ENCODE assay signal across 20 cellular contexts in genomic region chr7:129262333-129262732, GRCh38. TPM values are rescaled to one million over a fixed set of nuclear protein-coding genes. Genes with fewer than 3 reads are reported as not detected.
DNase-seq lines count a peak whose midpoint lies in the region; ATAC-seq and TF ChIP-seq lines count a peak whose summit lies in the region.
"Had no signal": no experiment of that assay in that cellular context is flagged by ENCODE, and none has a peak within 500 bp of the region (broad histone marks: within the 10 kb centered on the region; RNA-seq: fewer than 3 reads in every experiment).

No MANE protein-coding gene starts in this region.

- H3K27ac ChIP-seq in vagina = no peak overlapping the region
- H3K27ac ChIP-seq: body of pancreas, neutrophil, tibial artery had no signal

- peak; percentile 64 for ATAC-seq in activated CD8-positive, alpha-beta memory T cell treated with anti-CD3 and anti-CD28 coated beads, Interleukin-2, amount 10 ng/mL, durations not matched to agents 7 days and 5 days
- ATAC-seq: body of pancreas, mucosa of descending colon, WTC11 had no signal

- H3K36me3 ChIP-seq in vagina = no peaks in the 10 kb centered on the region
- H3K36me3 ChIP-seq: neutrophil, tibial artery had no signal

- no peaks in the 10 kb centered on the region for H3K27me3 Mint-ChIP-seq in activated CD8-positive, alpha-beta memory T cell treated with anti-CD3 and anti-CD28 coated beads, Interleukin-2, amount 10 ng/mL, durations not matched to agents 7 days and 5 days

- intact Hi-C loops in vagina (cut with DNase I) (no loop called here), head of caudate nucleus (cut with DNase I) (no loop called here)

- no peaks in the 10 kb centered on the region for H3K9me3 ChIP-seq in vagina
- H3K9me3 ChIP-seq: body of pancreas, mucosa of descending colon, neutrophil, tibial artery had no signal

- CTCF ChIA-PET in activated CD8-positive, alpha-beta memory T cell treated with anti-CD3 and anti-CD28 coated beads, Interleukin-2, amount 10 ng/mL, durations not matched to agents 7 days and 5 days (lab: Charles Lee) = interaction anchor here (1.6 to 7.1 kb wide), 3 partner anchors 9 to 98 kb away, joined by 4 to 76 read pairs (median 23); partner anchors contain the start of gene AHCYL2
- CTCF ChIA-PET in GM10248 (lab: Yijun Ruan, JAX) = interaction anchor here (1.0 to 6.7 kb wide), 4 partner anchors 9 to 43 kb away, joined by 4 to 37 read pairs (median 20); no protein-coding TSS in a partner anchor

- no peaks in the 10 kb centered on the region for H3K27me3 ChIP-seq in vagina
- H3K27me3 ChIP-seq: body of pancreas, neutrophil, tibial artery had no signal

- DNase-seq in activated CD8-positive, alpha-beta memory T cell treated with anti-CD3 and anti-CD28 coated beads, Interleukin-2, amount 10 ng/mL, durations not matched to agents 7 days and 5 days = peak; percentile 73
- no peak for DNase-seq in activated CD8-positive, alpha-beta memory T cell treated with anti-CD3 and anti-CD28 coated beads for 24 hours
- DNase-seq in OCI-M1 (lab: John Stamatoyannopoulos, UW) (peak; percentile 30), choroid plexus epithelial cell (ENCODE audit: low read depth) (peak; percentile 38), renal cortical epithelial cell (ENCODE audit: low read depth) (peak; percentile 50), GM10248 (ENCODE audit: extremely low spot score) (no peak), vagina (ENCODE audit: extremely low spot score in 2 of 2) (no peak), head of caudate nucleus (no peak)
- DNase-seq: activated effector memory CD4-positive, alpha-beta T cell treated with Interleukin-2 at 50 U/mL for 16 hours; body of pancreas; C1 segment of cervical spinal cord; foreskin fibroblast; mucosa of descending colon; NCI-H1694 treated with DMSO at 0.1 percent for 48 hours; NCI-H510A; Right ventricle myocardium superior; stimulated activated CD4-positive, alpha-beta T cell treated with anti-CD3 and anti-CD28 coated beads, Interleukin-12 subunit alpha, Interleukin-12 subunit beta, amount 100 ng/mL, for 4 hours; tibial artery had no signal

- H3K4me3 ChIP-seq in choroid plexus epithelial cell (ENCODE audit: low read depth, low read length) = no peak overlapping the region
- H3K4me3 ChIP-seq in vagina = no peak overlapping the region
- H3K4me3 ChIP-seq: body of pancreas, mucosa of descending colon, tibial artery had no signal

- H3K27ac Mint-ChIP-seq in activated CD8-positive, alpha-beta memory T cell treated with anti-CD3 and anti-CD28 coated beads, Interleukin-2, amount 10 ng/mL, durations not matched to agents 7 days and 5 days = peak overlapping the region; percentile 83
- H3K27ac Mint-ChIP-seq: WTC11 had no signal

- no peaks in the 10 kb centered on the region for H3K4me1 ChIP-seq in vagina
- H3K4me1 ChIP-seq: body of pancreas, tibial artery had no signal

- H3K4me3 Mint-ChIP-seq in activated CD8-positive, alpha-beta memory T cell treated with anti-CD3 and anti-CD28 coated beads, Interleukin-2, amount 10 ng/mL, durations not matched to agents 7 days and 5 days = peak overlapping the region; percentile 15
- H3K4me3 Mint-ChIP-seq: WTC11 had no signal

- no peaks in the 10 kb centered on the region for H3K9me3 Mint-ChIP-seq in activated CD8-positive, alpha-beta memory T cell treated with anti-CD3 and anti-CD28 coated beads, Interleukin-2, amount 10 ng/mL, durations not matched to agents 7 days and 5 days (ENCODE audit: low read depth)
- H3K9me3 Mint-ChIP-seq: WTC11 had no signal

- TF ChIP-seq CTCF in choroid plexus epithelial cell (conservative IDR thresholded peaks at IDR 0.05; ENCODE audit: low read depth, low read length) (no peak), GM10248 (IDR thresholded peaks at IDR 0.05; ENCODE audit: control extremely low read depth, extremely low read depth, low read depth, missing control alignments) (no peak), vagina (IDR thresholded peaks at IDR 0.05) (no peak)

- H3K36me3 Mint-ChIP-seq in activated CD8-positive, alpha-beta memory T cell treated with anti-CD3 and anti-CD28 coated beads, Interleukin-2, amount 10 ng/mL, durations not matched to agents 7 days and 5 days = no peaks in the 10 kb centered on the region
- H3K36me3 Mint-ChIP-seq: WTC11 had no signal

- no peak for TF ChIP-seq POLR2A in vagina (IDR thresholded peaks at IDR 0.05)

- POLR2A ChIA-PET in GM10248 (lab: Yijun Ruan, JAX) = no interaction called here

- H3K4me1 Mint-ChIP-seq in activated CD8-positive, alpha-beta memory T cell treated with anti-CD3 and anti-CD28 coated beads, Interleukin-2, amount 10 ng/mL, durations not matched to agents 7 days and 5 days = peaks cover 20% of the 10 kb centered on the region

RNA-seq across cellular contexts. Expression of gene AHCYL2, which starts 37.5 kb away (rescaled TPM):
- 10 to 100 TPM; 12.7 to 12.8 TPM for total RNA-seq in activated CD8-positive, alpha-beta memory T cell treated with anti-CD3 and anti-CD28 coated beads, Interleukin-2, amount 10 ng/mL, durations not matched to agents 7 days and 5 days
- total RNA-seq in renal cortical epithelial cell = 11.3 and 34.3 TPM in 2 replicates
- total RNA-seq in vagina = 19.6 TPM

Comparison
In these comparisons a context has a peak if more than half of its experiments do, and no peak if none do; other contexts are left out.
1. DNase-seq: peak in activated CD8-positive, alpha-beta memory T cell treated with anti-CD3 and anti-CD28 coated beads, Interleukin-2, amount 10 ng/mL, durations not matched to agents 7 days and 5 days (single experiment), OCI-M1 (single experiment), choroid plexus epithelial cell (single experiment) and renal cortical epithelial cell (single experiment); none in activated CD8-positive, alpha-beta memory T cell treated with anti-CD3 and anti-CD28 coated beads for 24 hours (single experiment), GM10248 (single experiment), vagina (0 of 2) and head of caudate nucleus (0 of 42).